Comparison of ENCODE assay signal across 2 cellular contexts in the genomic region with DNA sequence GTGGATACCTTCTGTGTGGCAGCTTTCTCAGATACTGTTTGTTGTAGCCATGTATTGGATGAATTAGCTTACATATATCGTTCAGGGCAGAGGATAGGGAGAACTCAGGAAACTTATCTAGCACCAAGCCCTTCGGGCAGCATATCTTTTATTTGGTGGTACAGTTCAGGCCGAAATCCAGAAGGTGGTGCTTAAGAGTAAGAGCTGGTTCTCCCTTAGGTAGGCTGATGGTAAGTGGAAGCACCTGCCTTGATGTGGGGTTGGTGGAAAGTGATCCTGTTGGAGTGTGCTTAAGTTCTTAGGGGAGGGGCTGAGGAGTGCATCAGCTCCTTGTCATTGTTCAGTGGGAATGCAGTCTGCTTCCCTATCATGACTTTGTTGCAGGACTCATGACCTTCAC.
TF ChIP-seq lines count a peak whose summit lies in the region.

No MANE protein-coding gene starts in this region.

TF ChIP-seq in GM23338, 12 proteins besides CTCF, POLR2A, EP300 and RAD21 (continues in another document):
- TF ChIP-seq REST (IDR thresholded peaks at IDR 0.05; ENCODE audit: unreplicated experiment) (no peak), NANOG (IDR thresholded peaks at IDR 0.05; ENCODE audit: borderline replicate concordance) (no peak), ZNF331 (CRISPR knock-in tag; IDR thresholded peaks at IDR 0.05; ENCODE audit: low read depth) (no peak), ZNF114 (CRISPR knock-in tag; IDR thresholded peaks at IDR 0.05) (no peak), CREB1 (CRISPR knock-in tag; IDR thresholded peaks at IDR 0.05; ENCODE audit: low read depth) (no peak), EZH2phosphoT487 (IDR thresholded peaks at IDR 0.05; ENCODE audit: unreplicated experiment) (no peak), JUNB (IDR thresholded peaks at IDR 0.05; ENCODE audit: unreplicated experiment) (no peak), POLR2AphosphoS5 (IDR thresholded peaks at IDR 0.05; ENCODE audit: low read depth) (no peak), EZH2 (IDR thresholded peaks at IDR 0.05; ENCODE audit: low read depth, unreplicated experiment) (no peak)
- TF ChIP-seq, protein P1, sequence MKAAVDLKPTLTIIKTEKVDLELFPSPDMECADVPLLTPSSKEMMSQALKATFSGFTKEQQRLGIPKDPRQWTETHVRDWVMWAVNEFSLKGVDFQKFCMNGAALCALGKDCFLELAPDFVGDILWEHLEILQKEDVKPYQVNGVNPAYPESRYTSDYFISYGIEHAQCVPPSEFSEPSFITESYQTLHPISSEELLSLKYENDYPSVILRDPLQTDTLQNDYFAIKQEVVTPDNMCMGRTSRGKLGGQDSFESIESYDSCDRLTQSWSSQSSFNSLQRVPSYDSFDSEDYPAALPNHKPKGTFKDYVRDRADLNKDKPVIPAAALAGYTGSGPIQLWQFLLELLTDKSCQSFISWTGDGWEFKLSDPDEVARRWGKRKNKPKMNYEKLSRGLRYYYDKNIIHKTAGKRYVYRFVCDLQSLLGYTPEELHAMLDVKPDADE (IDR thresholded peaks at IDR 0.05) = no peak

TF ChIP-seq in H1, 55 proteins besides CTCF, POLR2A, EP300 and RAD21:
- TF ChIP-seq BCL11A (IDR thresholded peaks at IDR 0.05; ENCODE audit: low read depth in 2 of 2, low read length in 2 of 2) = no peak
- TF ChIP-seq SIN3A (conservative IDR thresholded peaks at IDR 0.05 in 1 of 2, IDR thresholded peaks at IDR 0.05 in 1 of 2; ENCODE audit: low read depth in 1 of 2, low read length in 2 of 2) = no peak
- TF ChIP-seq FOSL1 (IDR thresholded peaks at IDR 0.05; ENCODE audit: insufficient read depth, low read depth, low read length) = no peak
- no peak for TF ChIP-seq EGR1 (IDR thresholded peaks at IDR 0.05; ENCODE audit: borderline replicate concordance, low read depth, low read length)
- TF ChIP-seq TBP (IDR thresholded peaks at IDR 0.05; ENCODE audit: low read depth, low read length) = no peak
- TF ChIP-seq CHD7 (IDR thresholded peaks at IDR 0.05; ENCODE audit: insufficient replicate concordance, low read length) = no peak
